1 cellular context compared by ENCODE assay signal in genomic region chr20:33686008-33686983, GRCh38.
A peak's percentile ranks its signal among the peaks of the same experiment; 100 is the strongest.
TF ChIP-seq lines count a peak whose summit lies in the region.

E2F1 (minus strand) TSS chr20:33686385; CDS start chr20:33686264, 121 bp downstream.

TF ChIP-seq in HepG2, 621 proteins besides CTCF, POLR2A, EP300 and RAD21 (continued from another document and continues in another):
- TF ChIP-seq ZNF646 (CRISPR knock-in tag; IDR thresholded peaks at IDR 0.05) = no peak
- TF ChIP-seq ZNF614 (CRISPR knock-in tag; IDR thresholded peaks at IDR 0.05; ENCODE audit: borderline replicate concordance) = peak; percentile 44; the same call in 1 of the 2 replicates
- TF ChIP-seq ZNF101 (CRISPR knock-in tag; IDR thresholded peaks at IDR 0.05; ENCODE audit: borderline replicate concordance, low read depth) = no peak
- TF ChIP-seq SP1 (IDR thresholded peaks at IDR 0.05) = no peak
- peak; percentile 91 for TF ChIP-seq SP1 (CRISPR knock-in tag; IDR thresholded peaks at IDR 0.05)
- peak; percentile 80 for TF ChIP-seq DBP (CRISPR knock-in tag; IDR thresholded peaks at IDR 0.05; ENCODE audit: not compliant biosample characterization)
- peak; percentile 77; the same call in 1 of the 2 replicates for TF ChIP-seq FOXK1 (CRISPR knock-in tag; IDR thresholded peaks at IDR 0.05; ENCODE audit: borderline replicate concordance, low read depth)
- peak; percentile 46; the same call in 1 of the 2 replicates for TF ChIP-seq ZNF224 (CRISPR knock-in tag; IDR thresholded peaks at IDR 0.05)
- peak; percentile 93 for TF ChIP-seq MXD1 (CRISPR knock-in tag; IDR thresholded peaks at IDR 0.05)
- 0 out of 2 replicates have a peak, but pooled peaks have one; percentile 33 for TF ChIP-seq TBX3 (IDR thresholded peaks at IDR 0.05; ENCODE audit: borderline replicate concordance)
- TF ChIP-seq ZFP36 (IDR thresholded peaks at IDR 0.05; ENCODE audit: borderline replicate concordance, low read depth, low read length, partially characterized antibody) = no peak
- no peak for TF ChIP-seq CHD4 (IDR thresholded peaks at IDR 0.05; ENCODE audit: borderline replicate concordance, low read length)
- TF ChIP-seq GPN1 (CRISPR knock-in tag; IDR thresholded peaks at IDR 0.05; ENCODE audit: borderline replicate concordance) = no peak; the same call in 1 of the 2 replicates
- no peak for TF ChIP-seq ATF6 (CRISPR knock-in tag; conservative IDR thresholded peaks at IDR 0.05)
- TF ChIP-seq MNT (IDR thresholded peaks at IDR 0.05) = peak; percentile 67; the same call in 1 of the 2 replicates
- TF ChIP-seq EHMT2 (IDR thresholded peaks at IDR 0.05; ENCODE audit: borderline replicate concordance, low read depth, low read length) = no peak
- TF ChIP-seq IRF9 (CRISPR knock-in tag; IDR thresholded peaks at IDR 0.05; ENCODE audit: borderline replicate concordance) = no peak
- no peak for TF ChIP-seq ZMAT3 (CRISPR knock-in tag; conservative IDR thresholded peaks at IDR 0.05)
- TF ChIP-seq FOXA1 (IDR thresholded peaks at IDR 0.05) = no peak
- no peak for TF ChIP-seq FOXA1 (CRISPR knock-in tag; IDR thresholded peaks at IDR 0.05)
- no peak; the same call in 1 of the 2 replicates for TF ChIP-seq NR2C2 (CRISPR knock-in tag; IDR thresholded peaks at IDR 0.05; ENCODE audit: borderline replicate concordance)
- peak; percentile 95; the same call in 1 of the 2 replicates for TF ChIP-seq ZNF816 (CRISPR knock-in tag; IDR thresholded peaks at IDR 0.05; ENCODE audit: borderline replicate concordance)
- no peak for TF ChIP-seq SMYD3 (CRISPR knock-in tag; IDR thresholded peaks at IDR 0.05)
- TF ChIP-seq ZFP90 (CRISPR knock-in tag; IDR thresholded peaks at IDR 0.05; ENCODE audit: borderline replicate concordance) = peak; percentile 92; the same call in 1 of the 2 replicates
- TF ChIP-seq MLXIP (CRISPR knock-in tag; IDR thresholded peaks at IDR 0.05; ENCODE audit: borderline replicate concordance) = peak; percentile 85; the same call in 1 of the 2 replicates
- no peak for TF ChIP-seq MED13 (CRISPR knock-in tag; IDR thresholded peaks at IDR 0.05)
- no peak for TF ChIP-seq XBP1 (CRISPR knock-in tag; IDR thresholded peaks at IDR 0.05)
- no peak for TF ChIP-seq CEBPG (CRISPR knock-in tag; IDR thresholded peaks at IDR 0.05)
- TF ChIP-seq ATF7-NPFF (CRISPR knock-in tag; IDR thresholded peaks at IDR 0.05; ENCODE audit: low read depth) = peak; percentile 98
- TF ChIP-seq ZNF780A (CRISPR knock-in tag; IDR thresholded peaks at IDR 0.05) = peak; percentile 82; the same call in 1 of the 2 replicates
- TF ChIP-seq PHF8 (CRISPR knock-in tag; IDR thresholded peaks at IDR 0.05) = peak; percentile 5; the same call in 1 of the 2 replicates
- peak; percentile 86 for TF ChIP-seq NFKB2 (CRISPR knock-in tag; IDR thresholded peaks at IDR 0.05; ENCODE audit: borderline replicate concordance)
- 0 out of 2 replicates have a peak, but pooled peaks have one; percentile 24 for TF ChIP-seq ZNF782 (CRISPR knock-in tag; IDR thresholded peaks at IDR 0.05; ENCODE audit: borderline replicate concordance)
- peak; percentile 72; the same call in 1 of the 2 replicates for TF ChIP-seq REXO4 (CRISPR knock-in tag; IDR thresholded peaks at IDR 0.05; ENCODE audit: borderline replicate concordance)
- peak; percentile 66; the same call in 1 of the 2 replicates for TF ChIP-seq ZBTB26 (CRISPR knock-in tag; IDR thresholded peaks at IDR 0.05; ENCODE audit: borderline replicate concordance)
- no peak for TF ChIP-seq PLRG1 (conservative IDR thresholded peaks at IDR 0.05)
- TF ChIP-seq ZNF280B (CRISPR knock-in tag; IDR thresholded peaks at IDR 0.05; ENCODE audit: borderline replicate concordance) = no peak
